Comparison of ENCODE assay signal across 20 cellular contexts in the genomic region with DNA sequence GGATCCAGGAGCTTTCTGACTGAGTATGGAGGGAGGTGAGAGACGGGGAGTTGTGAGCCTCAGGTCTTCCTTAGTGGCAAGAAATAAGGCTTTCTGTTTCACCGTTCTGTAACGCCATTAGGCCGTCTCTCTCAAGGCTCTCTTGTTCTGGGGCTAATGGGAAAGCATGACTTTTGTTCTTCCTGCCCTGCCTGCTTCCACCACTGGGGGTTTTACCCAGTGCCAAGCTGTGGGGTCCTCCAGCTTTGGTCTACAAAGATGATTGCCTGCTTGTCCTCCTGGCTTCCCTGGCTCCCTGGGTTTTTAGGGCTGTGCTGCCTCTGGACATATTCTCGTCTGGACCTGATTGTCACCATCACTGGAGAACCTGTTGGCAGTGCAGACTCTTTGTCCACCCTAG.
DNase-seq lines count a peak whose midpoint lies in the region; ATAC-seq and TF ChIP-seq lines count a peak whose summit lies in the region.
"Had no signal": no experiment of that assay in that cellular context is flagged by ENCODE, and none has a peak within 500 bp of the region (broad histone marks: within the 10 kb centered on the region; RNA-seq: fewer than 3 reads in every experiment).

No MANE protein-coding gene starts in this region.

- ATAC-seq in T-helper 17 cell = no peak
- ATAC-seq in GM19397 (IDR thresholded peaks at IDR 0.05; ENCODE audit: unreplicated experiment) = no peak
- ATAC-seq: body of pancreas; left ventricle myocardium superior; pancreas; stimulated activated memory B cell treated with anti-CD40 and anti-IgM and Interleukin-4, amounts not matched to agents 10 μg/mL and 1 μg/mL and 100 μg/mL, for 72 hours had no signal

- H3K27me3 ChIP-seq in endodermal cell (ENCODE audit: control insufficient read depth, insufficient read depth, low read length, poor library complexity, severe bottlenecking) (no peaks in the 10 kb centered on the region), left ventricle myocardium inferior (ENCODE audit: low read depth) (peaks cover 45% of the 10 kb centered on the region)
- H3K27me3 ChIP-seq: body of pancreas, pancreas, transverse colon had no signal

- H3K27me3 Mint-ChIP-seq in endodermal cell (ENCODE audit: insufficient read depth) (peaks cover 3% of the 10 kb centered on the region), progenitor cell of endocrine pancreas (peaks cover 9% of the 10 kb centered on the region), T-helper 17 cell (peaks cover 39% of the 10 kb centered on the region)

- H3K9me3 ChIP-seq in endodermal cell (ENCODE audit: control insufficient read depth, low read length) = no peaks in the 10 kb centered on the region
- no peaks in the 10 kb centered on the region for H3K9me3 ChIP-seq in T-helper 17 cell (ENCODE audit: control insufficient read depth, low read length, poor library complexity, severe bottlenecking)
- H3K9me3 ChIP-seq in left ventricle myocardium inferior (replicated peaks) = no peaks in the 10 kb centered on the region
- H3K9me3 ChIP-seq: body of pancreas, pancreas, transverse colon had no signal

- TF ChIP-seq CTCF in endodermal cell (conservative IDR thresholded peaks at IDR 0.05) (peak; percentile 67), progenitor cell of endocrine pancreas (IDR thresholded peaks at IDR 0.05; ENCODE audit: unreplicated experiment) (peak; percentile 30), left ventricle myocardium inferior (IDR thresholded peaks at IDR 0.05; ENCODE audit: borderline replicate concordance) (no peak)

- intact Hi-C loops in left ventricle myocardium inferior (cut with micrococcal nuclease) = no loop called here

- H3K36me3 Mint-ChIP-seq in endodermal cell (ENCODE audit: low read depth) (no peaks in the 10 kb centered on the region), progenitor cell of endocrine pancreas (ENCODE audit: insufficient read depth) (no peaks in the 10 kb centered on the region), T-helper 17 cell (ENCODE audit: low read depth) (no peaks in the 10 kb centered on the region)
- H3K36me3 Mint-ChIP-seq: stimulated activated memory B cell treated with anti-CD40 and anti-IgM and Interleukin-4, amounts not matched to agents 10 μg/mL and 1 μg/mL and 100 μg/mL, for 72 hours had no signal

- H3K4me1 Mint-ChIP-seq in endodermal cell (peaks cover 47% of the 10 kb centered on the region), progenitor cell of endocrine pancreas (ENCODE audit: low read depth) (no peaks in the 10 kb centered on the region), T-helper 17 cell (peaks cover 10% of the 10 kb centered on the region)

- H3K4me3 Mint-ChIP-seq in endodermal cell = no peak overlapping the region
- H3K4me3 Mint-ChIP-seq in progenitor cell of endocrine pancreas (ENCODE audit: low read depth) = no peak overlapping the region
- H3K4me3 Mint-ChIP-seq in T-helper 17 cell = no peak overlapping the region
- H3K4me3 Mint-ChIP-seq: stimulated activated memory B cell treated with anti-CD40 and anti-IgM and Interleukin-4, amounts not matched to agents 10 μg/mL and 1 μg/mL and 100 μg/mL, for 72 hours had no signal

- H3K27ac Mint-ChIP-seq in endodermal cell = peak overlapping the region; percentile 52
- H3K27ac Mint-ChIP-seq in progenitor cell of endocrine pancreas = no peak overlapping the region
- no peak overlapping the region for H3K27ac Mint-ChIP-seq in T-helper 17 cell
- H3K27ac Mint-ChIP-seq: stimulated activated memory B cell treated with anti-CD40 and anti-IgM and Interleukin-4, amounts not matched to agents 10 μg/mL and 1 μg/mL and 100 μg/mL, for 72 hours had no signal

- DNase-seq in DMS 273 (lab: John Stamatoyannopoulos, UW; ENCODE audit: unreplicated experiment) (peak; percentile 29), DMS 273 treated with DMSO at 0.1 percent for 48 hours (lab: John Stamatoyannopoulos, UW) (no peak), NAMALWA (ENCODE audit: low spot score) (peak; percentile 46), endodermal cell (peak; percentile 76), progenitor cell of endocrine pancreas (ENCODE audit: low spot score, unreplicated experiment) (no peak), T-helper 17 cell (no peak), left ventricle myocardium inferior (no peak)
- DNase-seq: activated CD4-positive, alpha-beta T cell treated with anti-CD3 and anti-CD28 coated beads for 1 hour; activated naive CD4-positive, alpha-beta T cell; body of pancreas; dorsolateral prefrontal cortex; GDM1; left ventricle myocardium superior; NCI-H1930; NCI-H526 treated with DMSO at 0.1 percent for 48 hours; pancreas; transverse colon had no signal

- 89 to 94% methylated on average over 3 to 5 of the region's 5 CpGs for WGBS in endodermal cell (ENCODE audit: insufficient coverage in 1 of 2, insufficient read length in 1 of 2), 2 experiments

- H3K36me3 ChIP-seq in endodermal cell (ENCODE audit: control insufficient read depth, insufficient read depth, low read length) (no peaks in the 10 kb centered on the region), left ventricle myocardium inferior (no peaks in the 10 kb centered on the region)
- H3K36me3 ChIP-seq: pancreas, transverse colon had no signal

- H3K9ac ChIP-seq in endodermal cell (ENCODE audit: extremely low read depth, low read length, poor library complexity, severe bottlenecking) = no peak overlapping the region

- H3K4me3 ChIP-seq in endodermal cell (ENCODE audit: low read length) (no peak overlapping the region), left ventricle myocardium inferior (no peak overlapping the region)
- H3K4me3 ChIP-seq: body of pancreas, dorsolateral prefrontal cortex, pancreas, transverse colon had no signal

- H3K9me3 Mint-ChIP-seq in endodermal cell (no peaks in the 10 kb centered on the region), progenitor cell of endocrine pancreas (ENCODE audit: low read depth) (no peaks in the 10 kb centered on the region)
- H3K9me3 Mint-ChIP-seq: stimulated activated memory B cell treated with anti-CD40 and anti-IgM and Interleukin-4, amounts not matched to agents 10 μg/mL and 1 μg/mL and 100 μg/mL, for 72 hours had no signal

- H3K4me1 ChIP-seq in endodermal cell (ENCODE audit: control insufficient read depth, insufficient read depth, low read length) (peaks cover 12% of the 10 kb centered on the region), left ventricle myocardium inferior (no peaks in the 10 kb centered on the region)
- H3K4me1 ChIP-seq: body of pancreas, pancreas had no signal

- no peak overlapping the region for H3K27ac ChIP-seq in endodermal cell (ENCODE audit: low read depth, low read length)
- no peak overlapping the region for H3K27ac ChIP-seq in left ventricle myocardium inferior (replicated peaks)
- H3K27ac ChIP-seq: 22Rv1, body of pancreas, dorsolateral prefrontal cortex, pancreas, transverse colon had no signal

Comparison
In these comparisons a context has a peak if more than half of its experiments do, and no peak if none do; other contexts are left out.
1. DNase-seq: peak in DMS 273 (single experiment), NAMALWA (single experiment) and endodermal cell (single experiment); none in DMS 273 treated with DMSO at 0.1 percent for 48 hours (single experiment), progenitor cell of endocrine pancreas (single experiment), T-helper 17 cell (0 of 3) and left ventricle myocardium inferior (single experiment).